9 cellular contexts compared by ENCODE assay signal in genomic region chr4:48698029-48698901, GRCh38.
DNase-seq lines count a peak whose midpoint lies in the region; ATAC-seq and TF ChIP-seq lines count a peak whose summit lies in the region.
"Had no signal": no experiment of that assay in that cellular context is flagged by ENCODE, and none has a peak within 500 bp of the region (broad histone marks: within the 10 kb centered on the region; RNA-seq: fewer than 3 reads in every experiment).

No MANE protein-coding gene starts in this region.

- H3K4me3 ChIP-seq in endodermal cell (ENCODE audit: low read length): no peak overlapping the region

- H3K27me3 ChIP-seq in CD4-positive, alpha-beta T cell (ENCODE audit: control insufficient read depth, insufficient read depth, low read length): no peaks in the 10 kb centered on the region
- H3K27me3 ChIP-seq in endodermal cell (ENCODE audit: control insufficient read depth, insufficient read depth, low read length, poor library complexity, severe bottlenecking): no peaks in the 10 kb centered on the region

- H3K27ac Mint-ChIP-seq in CD4-positive, alpha-beta T cell: peak overlapping the region; percentile 19
- H3K27ac Mint-ChIP-seq in endodermal cell: peak overlapping the region; percentile 94
- peak overlapping the region in 9 of 10 donors; percentile 4 to 69 (median 22) for H3K27ac Mint-ChIP-seq in naive thymus-derived CD8-positive, alpha-beta T cell
- no peak overlapping the region for H3K27ac Mint-ChIP-seq in activated T-helper 1 cell treated with anti-CD3 and anti-CD28 coated beads, Interleukin-12 subunit alpha, Interleukin-12 subunit beta, Interleukin-2, Interleukin-4 antibody, amounts not matched to agents 30 ng/mL and 10 ng/mL and 1 ng/mL, durations not matched to agents 14 hours and 24 hours and 36 hours
- peak overlapping the region in 1 of 2 donors; percentile 21 for H3K27ac Mint-ChIP-seq in stimulated activated naive CD8-positive, alpha-beta T cell treated with anti-CD3 and anti-CD28 coated beads, Interleukin-15, amount 100 ng/mL, for 72 hours
- no peak overlapping the region for H3K27ac Mint-ChIP-seq in activated CD8-positive, alpha-beta memory T cell treated with anti-CD3 and anti-CD28 coated beads, Interleukin-2, amount 10 ng/mL, durations not matched to agents 7 days and 5 days

- ATAC-seq in CD4-positive, alpha-beta T cell (ENCODE audit: poor library complexity): peak; percentile 34
- peak in 1 of 2 donors; percentile 30 for ATAC-seq in naive thymus-derived CD8-positive, alpha-beta T cell
- no peak for ATAC-seq in stimulated activated naive CD8-positive, alpha-beta T cell treated with anti-CD3 and anti-CD28 coated beads, Interleukin-15, amount 100 ng/mL, for 72 hours
- ATAC-seq in activated CD8-positive, alpha-beta memory T cell treated with anti-CD3 and anti-CD28 coated beads, Interleukin-2, amount 10 ng/mL, durations not matched to agents 7 days and 5 days: no peak

- CTCF ChIA-PET in CD4-positive, alpha-beta T cell (lab: Charles Lee): no interaction called here
- CTCF ChIA-PET in activated CD8-positive, alpha-beta memory T cell treated with anti-CD3 and anti-CD28 coated beads, Interleukin-2, amount 10 ng/mL, durations not matched to agents 7 days and 5 days (lab: Charles Lee): no interaction called here

- no peaks in the 10 kb centered on the region for H3K27me3 Mint-ChIP-seq in CD4-positive, alpha-beta T cell
- H3K27me3 Mint-ChIP-seq in endodermal cell (ENCODE audit: insufficient read depth): no peaks in the 10 kb centered on the region
- H3K27me3 Mint-ChIP-seq in naive thymus-derived CD8-positive, alpha-beta T cell: no peaks in the 10 kb centered on the region
- no peaks in the 10 kb centered on the region for H3K27me3 Mint-ChIP-seq in activated T-helper 1 cell treated with anti-CD3 and anti-CD28 coated beads, Interleukin-12 subunit alpha, Interleukin-12 subunit beta, Interleukin-2, Interleukin-4 antibody, amounts not matched to agents 30 ng/mL and 10 ng/mL and 1 ng/mL, durations not matched to agents 14 hours and 24 hours and 36 hours (ENCODE audit: insufficient read depth)
- H3K27me3 Mint-ChIP-seq in stimulated activated naive CD8-positive, alpha-beta T cell treated with anti-CD3 and anti-CD28 coated beads, Interleukin-15, amount 100 ng/mL, for 72 hours: no peaks in the 10 kb centered on the region
- no peaks in the 10 kb centered on the region for H3K27me3 Mint-ChIP-seq in activated CD8-positive, alpha-beta memory T cell treated with anti-CD3 and anti-CD28 coated beads, Interleukin-2, amount 10 ng/mL, durations not matched to agents 7 days and 5 days

- H3K4me1 Mint-ChIP-seq in CD4-positive, alpha-beta T cell (ENCODE audit: low read depth): peaks cover 76% of the 10 kb centered on the region
- H3K4me1 Mint-ChIP-seq in endodermal cell: peaks cover 46% of the 10 kb centered on the region
- peaks cover 30 to 75% (median 68%) of the 10 kb centered on the region in 4 donors for H3K4me1 Mint-ChIP-seq in naive thymus-derived CD8-positive, alpha-beta T cell
- H3K4me1 Mint-ChIP-seq in activated T-helper 1 cell treated with anti-CD3 and anti-CD28 coated beads, Interleukin-12 subunit alpha, Interleukin-12 subunit beta, Interleukin-2, Interleukin-4 antibody, amounts not matched to agents 30 ng/mL and 10 ng/mL and 1 ng/mL, durations not matched to agents 14 hours and 24 hours and 36 hours (ENCODE audit: low read depth): peaks cover 33% of the 10 kb centered on the region
- H3K4me1 Mint-ChIP-seq in stimulated activated naive CD8-positive, alpha-beta T cell treated with anti-CD3 and anti-CD28 coated beads, Interleukin-15, amount 100 ng/mL, for 72 hours: peaks cover 60% of the 10 kb centered on the region
- peaks cover 24% of the 10 kb centered on the region for H3K4me1 Mint-ChIP-seq in activated CD8-positive, alpha-beta memory T cell treated with anti-CD3 and anti-CD28 coated beads, Interleukin-2, amount 10 ng/mL, durations not matched to agents 7 days and 5 days

- no peaks in the 10 kb centered on the region for H3K9me3 Mint-ChIP-seq in CD4-positive, alpha-beta T cell
- peaks cover 2% of the 10 kb centered on the region for H3K9me3 Mint-ChIP-seq in endodermal cell
- no peaks in the 10 kb centered on the region for H3K9me3 Mint-ChIP-seq in naive thymus-derived CD8-positive, alpha-beta T cell
- H3K9me3 Mint-ChIP-seq in activated T-helper 1 cell treated with anti-CD3 and anti-CD28 coated beads, Interleukin-12 subunit alpha, Interleukin-12 subunit beta, Interleukin-2, Interleukin-4 antibody, amounts not matched to agents 30 ng/mL and 10 ng/mL and 1 ng/mL, durations not matched to agents 14 hours and 24 hours and 36 hours: no peaks in the 10 kb centered on the region
- H3K9me3 Mint-ChIP-seq in stimulated activated naive CD8-positive, alpha-beta T cell treated with anti-CD3 and anti-CD28 coated beads, Interleukin-15, amount 100 ng/mL, for 72 hours: no peaks in the 10 kb centered on the region
- H3K9me3 Mint-ChIP-seq in activated CD8-positive, alpha-beta memory T cell treated with anti-CD3 and anti-CD28 coated beads, Interleukin-2, amount 10 ng/mL, durations not matched to agents 7 days and 5 days (ENCODE audit: low read depth): no peaks in the 10 kb centered on the region

- 89 to 93% methylated on average over 1 to 4 of the region's 4 CpGs for WGBS in endodermal cell (ENCODE audit: insufficient coverage in 1 of 2, insufficient read length in 1 of 2), 2 experiments

- POLR2A ChIA-PET in CD4-positive, alpha-beta T cell (lab: Charles Lee): interaction anchor here (0.6 kb wide), 1 partner anchor 35 kb away, joined by 3 read pairs; no protein-coding TSS in a partner anchor
- POLR2A ChIA-PET in naive thymus-derived CD8-positive, alpha-beta T cell (lab: Charles Lee): interaction anchor here (0.9 kb wide), 1 partner anchor 81 kb away, joined by 8 read pairs; no protein-coding TSS in a partner anchor

- DNase-seq in CD4-positive, alpha-beta T cell: peak in 1 of 10 experiments; percentile 16
- DNase-seq in MV-4-11 (lab: John Stamatoyannopoulos, UW) (peak; percentile 83), endodermal cell (peak; percentile 54), NCI-H2227 treated with DMSO at 0.1 percent for 48 hours (lab: John Stamatoyannopoulos, UW) (no peak)
- DNase-seq in naive thymus-derived CD8-positive, alpha-beta T cell: peak in 1 of 10 donors; percentile 4
- no peak for DNase-seq in activated T-helper 1 cell treated with anti-CD3 and anti-CD28 coated beads, Interleukin-12 subunit alpha, Interleukin-12 subunit beta, Interleukin-2, Interleukin-4 antibody, amounts not matched to agents 30 ng/mL and 10 ng/mL and 1 ng/mL, durations not matched to agents 14 hours and 24 hours and 36 hours (ENCODE audit: low spot score)
- no peak for DNase-seq in stimulated activated naive CD8-positive, alpha-beta T cell treated with anti-CD3 and anti-CD28 coated beads, Interleukin-15, amount 100 ng/mL, for 72 hours
- DNase-seq in activated CD8-positive, alpha-beta memory T cell treated with anti-CD3 and anti-CD28 coated beads, Interleukin-2, amount 10 ng/mL, durations not matched to agents 7 days and 5 days: no peak

- no peak for TF ChIP-seq CTCF in CD4-positive, alpha-beta T cell (IDR thresholded peaks at IDR 0.05)
- TF ChIP-seq CTCF in endodermal cell (conservative IDR thresholded peaks at IDR 0.05): no peak

- H3K9me3 ChIP-seq in CD4-positive, alpha-beta T cell (ENCODE audit: control insufficient read depth, low read length): no peaks in the 10 kb centered on the region
- no peaks in the 10 kb centered on the region for H3K9me3 ChIP-seq in endodermal cell (ENCODE audit: control insufficient read depth, low read length)

- H3K27ac ChIP-seq in CD4-positive, alpha-beta T cell (ENCODE audit: low read depth, low read length): no peak overlapping the region
- peak overlapping the region; percentile 16 for H3K27ac ChIP-seq in endodermal cell (ENCODE audit: low read depth, low read length)
- H3K27ac ChIP-seq: VCaP had no signal

- H3K9ac ChIP-seq in endodermal cell (ENCODE audit: extremely low read depth, low read length, poor library complexity, severe bottlenecking): no peak overlapping the region

- intact Hi-C loops in CD4-positive, alpha-beta T cell (cut with DNase I, micrococcal nuclease): loop anchor here in 1 of 2 experiments (5.0 to 10.0 kb wide), 2 partner anchors 79 to 137 kb away; partner anchors contain the start of gene OCIAD1
- intact Hi-C loops in activated T-helper 1 cell treated with anti-CD3 and anti-CD28 coated beads, Interleukin-12 subunit alpha, Interleukin-12 subunit beta, Interleukin-2, Interleukin-4 antibody, amounts not matched to agents 30 ng/mL and 10 ng/mL and 1 ng/mL, durations not matched to agents 14 hours and 24 hours and 36 hours (cut with micrococcal nuclease): loop anchor here (2.0 kb wide), 1 partner anchor 133 kb away; the partner anchor contains the start of gene OCIAD1

- peaks cover 9% of the 10 kb centered on the region for H3K4me1 ChIP-seq in endodermal cell (ENCODE audit: control insufficient read depth, insufficient read depth, low read length)

- H3K4me3 Mint-ChIP-seq in CD4-positive, alpha-beta T cell: peak overlapping the region; percentile 5
- no peak overlapping the region for H3K4me3 Mint-ChIP-seq in endodermal cell
- peak overlapping the region in 4 of 10 donors; percentile 7 to 46 (median 30) for H3K4me3 Mint-ChIP-seq in naive thymus-derived CD8-positive, alpha-beta T cell
- H3K4me3 Mint-ChIP-seq in activated T-helper 1 cell treated with anti-CD3 and anti-CD28 coated beads, Interleukin-12 subunit alpha, Interleukin-12 subunit beta, Interleukin-2, Interleukin-4 antibody, amounts not matched to agents 30 ng/mL and 10 ng/mL and 1 ng/mL, durations not matched to agents 14 hours and 24 hours and 36 hours: no peak overlapping the region
- H3K4me3 Mint-ChIP-seq in stimulated activated naive CD8-positive, alpha-beta T cell treated with anti-CD3 and anti-CD28 coated beads, Interleukin-15, amount 100 ng/mL, for 72 hours: no peak overlapping the region
- H3K4me3 Mint-ChIP-seq in activated CD8-positive, alpha-beta memory T cell treated with anti-CD3 and anti-CD28 coated beads, Interleukin-2, amount 10 ng/mL, durations not matched to agents 7 days and 5 days: no peak overlapping the region

- H3K36me3 Mint-ChIP-seq in CD4-positive, alpha-beta T cell (ENCODE audit: low read depth): peaks cover 32% of the 10 kb centered on the region
- peaks cover 6% of the 10 kb centered on the region for H3K36me3 Mint-ChIP-seq in endodermal cell (ENCODE audit: low read depth)
- H3K36me3 Mint-ChIP-seq in naive thymus-derived CD8-positive, alpha-beta T cell: peaks cover 0 to 14% (median 8%) of the 10 kb centered on the region in 3 donors
- H3K36me3 Mint-ChIP-seq in activated T-helper 1 cell treated with anti-CD3 and anti-CD28 coated beads, Interleukin-12 subunit alpha, Interleukin-12 subunit beta, Interleukin-2, Interleukin-4 antibody, amounts not matched to agents 30 ng/mL and 10 ng/mL and 1 ng/mL, durations not matched to agents 14 hours and 24 hours and 36 hours (ENCODE audit: low read depth): peaks cover 5% of the 10 kb centered on the region
- peaks cover 6% of the 10 kb centered on the region for H3K36me3 Mint-ChIP-seq in activated CD8-positive, alpha-beta memory T cell treated with anti-CD3 and anti-CD28 coated beads, Interleukin-2, amount 10 ng/mL, durations not matched to agents 7 days and 5 days

- H3K36me3 ChIP-seq in endodermal cell (ENCODE audit: control insufficient read depth, insufficient read depth, low read length): no peaks in the 10 kb centered on the region

Comparison
In these comparisons a context has a peak if more than half of its experiments do, and no peak if none do; other contexts are left out.
1. DNase-seq: peak in MV-4-11 (single experiment) and endodermal cell (single experiment); none in NCI-H2227 treated with DMSO at 0.1 percent for 48 hours (single experiment), activated T-helper 1 cell treated with anti-CD3 and anti-CD28 coated beads, Interleukin-12 subunit alpha, Interleukin-12 subunit beta, Interleukin-2, Interleukin-4 antibody, amounts not matched to agents 30 ng/mL and 10 ng/mL and 1 ng/mL, durations not matched to agents 14 hours and 24 hours and 36 hours (single experiment), stimulated activated naive CD8-positive, alpha-beta T cell treated with anti-CD3 and anti-CD28 coated beads, Interleukin-15, amount 100 ng/mL, for 72 hours (0 of 2) and activated CD8-positive, alpha-beta memory T cell treated with anti-CD3 and anti-CD28 coated beads, Interleukin-2, amount 10 ng/mL, durations not matched to agents 7 days and 5 days (single experiment).
2. H3K27ac Mint-ChIP-seq: peak in CD4-positive, alpha-beta T cell (single experiment), endodermal cell (single experiment) and naive thymus-derived CD8-positive, alpha-beta T cell (9 of 10); none in activated T-helper 1 cell treated with anti-CD3 and anti-CD28 coated beads, Interleukin-12 subunit alpha, Interleukin-12 subunit beta, Interleukin-2, Interleukin-4 antibody, amounts not matched to agents 30 ng/mL and 10 ng/mL and 1 ng/mL, durations not matched to agents 14 hours and 24 hours and 36 hours (single experiment) and activated CD8-positive, alpha-beta memory T cell treated with anti-CD3 and anti-CD28 coated beads, Interleukin-2, amount 10 ng/mL, durations not matched to agents 7 days and 5 days (single experiment).